In genomic region chr16:74896389-74897370, GRCh38 we compare ENCODE assay signal across 14 cellular contexts.
DNase-seq lines count a peak whose midpoint lies in the region; ATAC-seq and TF ChIP-seq lines count a peak whose summit lies in the region.
"Had no signal": no experiment of that assay in that cellular context is flagged by ENCODE, and none has a peak within 500 bp of the region (broad histone marks: within the 10 kb centered on the region; RNA-seq: fewer than 3 reads in every experiment).

No MANE protein-coding gene starts in this region.

- H3K4me3 Mint-ChIP-seq in natural killer cell treated with Interleukin-12 subunit alpha and Interleukin-12 subunit beta and Interleukin-15 and Interleukin-18, amount 100 ng/mL, for 72 hours, result no peak overlapping the region
- H3K4me3 Mint-ChIP-seq: activated naive CD8-positive, alpha-beta T cell treated with anti-CD3 and anti-CD28 coated beads, Interleukin-2, amount 50 U/mL, for 24 hours had no signal

- H3K9ac ChIP-seq in MM.1S (ENCODE audit: low read length), result no peak overlapping the region
- H3K9ac ChIP-seq: BLaER1 had no signal

- no peaks in the 10 kb centered on the region for H3K4me1 Mint-ChIP-seq in natural killer cell treated with Interleukin-12 subunit alpha and Interleukin-12 subunit beta and Interleukin-15 and Interleukin-18, amount 100 ng/mL, for 72 hours (ENCODE audit: low read depth in 2 of 2)
- H3K4me1 Mint-ChIP-seq: activated naive CD8-positive, alpha-beta T cell treated with anti-CD3 and anti-CD28 coated beads, Interleukin-2, amount 50 U/mL, for 24 hours had no signal

- no peaks in the 10 kb centered on the region for H4K20me1 ChIP-seq in MM.1S (ENCODE audit: insufficient read depth, low read length)
- H4K20me1 ChIP-seq: BLaER1 had no signal

- CTCF ChIA-PET in HEK293 (lab: Yijun Ruan, JAX), result interaction anchor here (0.6 to 0.7 kb wide), 3 partner anchors 10 to 396 kb away, joined by 3 read pairs; no protein-coding TSS in a partner anchor

- H3K27ac Mint-ChIP-seq in natural killer cell treated with Interleukin-12 subunit alpha and Interleukin-12 subunit beta and Interleukin-15 and Interleukin-18, amount 100 ng/mL, for 72 hours, result no peak overlapping the region
- H3K27ac Mint-ChIP-seq: activated naive CD8-positive, alpha-beta T cell treated with anti-CD3 and anti-CD28 coated beads, Interleukin-2, amount 50 U/mL, for 24 hours had no signal

- no peak for TF ChIP-seq POLR2A in adrenal gland (IDR thresholded peaks at IDR 0.05)

- TF ChIP-seq CTCF in HEK293 (tag by site-specific recombination; IDR thresholded peaks at IDR 0.05), result no peak
- no peak for TF ChIP-seq CTCF in adrenal gland (IDR thresholded peaks at IDR 0.05)
- no peak for TF ChIP-seq CTCF in heart right ventricle (IDR thresholded peaks at IDR 0.05)
- TF ChIP-seq CTCF in MM.1S (IDR thresholded peaks at IDR 0.05; ENCODE audit: low read length), result no peak

- H3K9me3 ChIP-seq in HEK293 (ENCODE audit: control insufficient read depth, insufficient read depth, low read depth, low read length) (no peaks in the 10 kb centered on the region), adrenal gland (replicated peaks in 1 of 3) (no peaks in the 10 kb centered on the region), heart right ventricle (no peaks in the 10 kb centered on the region), MM.1S (replicated peaks; ENCODE audit: insufficient read depth, low read length) (no peaks in the 10 kb centered on the region)
- H3K9me3 ChIP-seq: BLaER1 had no signal

- H3K36me3 Mint-ChIP-seq in natural killer cell treated with Interleukin-12 subunit alpha and Interleukin-12 subunit beta and Interleukin-15 and Interleukin-18, amount 100 ng/mL, for 72 hours, result peaks cover 20% of the 10 kb centered on the region

- no peaks in the 10 kb centered on the region for H3K9me2 ChIP-seq in MM.1S (replicated peaks; ENCODE audit: insufficient read depth, low read length)

- H3K4me2 ChIP-seq in MM.1S (ENCODE audit: low read depth, low read length), result no peak overlapping the region
- H3K4me2 ChIP-seq: BLaER1 had no signal

- no peak overlapping the region for H3K27ac ChIP-seq in HEK293 (ENCODE audit: extremely low read depth, low read depth, low read length)
- H3K27ac ChIP-seq in adrenal gland, result no peak overlapping the region
- no peak overlapping the region for H3K27ac ChIP-seq in heart right ventricle
- no peak overlapping the region for H3K27ac ChIP-seq in MM.1S (ENCODE audit: low read length)
- H3K27ac ChIP-seq: BLaER1 had no signal

- 81 to 84% (median 83%) methylated on average over 13 to 14 of the region's 14 CpGs for WGBS in adrenal gland, 4 donors
- 85 to 87% methylated on average over 14 of the region's 14 CpGs for WGBS in heart right ventricle, 2 donors

- H3K27me3 ChIP-seq in adrenal gland (no peaks in the 10 kb centered on the region), heart right ventricle (no peaks in the 10 kb centered on the region), MM.1S (replicated peaks; ENCODE audit: insufficient read depth, low read length) (no peaks in the 10 kb centered on the region)
- H3K27me3 ChIP-seq: BLaER1 had no signal

- POLR2A ChIA-PET in HEK293 (lab: Yijun Ruan, JAX), result no interaction called here

- H3K4me1 ChIP-seq in HEK293 (ENCODE audit: control insufficient read depth, insufficient read depth, low read length) (no peaks in the 10 kb centered on the region), adrenal gland (replicated peaks in 1 of 2) (no peaks in the 10 kb centered on the region), heart right ventricle (peaks cover 0 to 27% (median 0%) of the 10 kb centered on the region in 9 donors), MM.1S (ENCODE audit: low read length) (no peaks in the 10 kb centered on the region)
- H3K4me1 ChIP-seq: BLaER1 had no signal

- no peak overlapping the region for H2AFZ ChIP-seq in MM.1S (ENCODE audit: low read length)

- intact Hi-C loops in adrenal gland (cut with DNase I) (no loop called here), heart right ventricle (cut with DNase I) (loop anchor here in 1 of 10 donors (10.0 kb wide), 1 partner anchor 218 kb away; the partner anchor contains the start of gene LDHD)

- DNase-seq in A172 (ENCODE audit: low spot score) (peak; percentile 85), adrenal gland (peak in 6 of 7 donors; percentile 41 to 64 (median 58)), heart right ventricle (no peak), MM.1S (no peak)
- no peak for DNase-seq in natural killer cell treated with Interleukin-12 subunit alpha and Interleukin-12 subunit beta and Interleukin-15 and Interleukin-18, amount 100 ng/mL, for 72 hours (ENCODE audit: low spot score)
- no peak for DNase-seq in stimulated activated naive CD4-positive, alpha-beta T cell (lab: John Stamatoyannopoulos, UW)
- DNase-seq: activated CD4-positive, alpha-beta T cell treated with anti-CD3 and anti-CD28 coated beads for 48 hours; activated naive CD8-positive, alpha-beta T cell treated with anti-CD3 and anti-CD28 coated beads, Interleukin-2, amount 50 U/mL, for 24 hours; glutamatergic neuron; RPMI8226; stimulated activated CD4-positive, alpha-beta T cell treated with anti-CD3 and anti-CD28 coated beads, Interleukin-15, amount 100 ng/mL, for 24 hours had no signal

- H3K36me3 ChIP-seq in HEK293 (ENCODE audit: control insufficient read depth in 2 of 2, insufficient read depth in 1 of 2, low read length in 2 of 2) (peaks cover 2 to 63% of the 10 kb centered on the region in 2 experiments; a peak in 2 of 3 replicates), adrenal gland (replicated peaks in 1 of 2) (peaks cover 0 to 26% of the 10 kb centered on the region in 2 donors), heart right ventricle (peaks cover 0 to 90% (median 14%) of the 10 kb centered on the region in 9 donors), MM.1S (replicated peaks; ENCODE audit: insufficient read depth, low read length) (no peaks in the 10 kb centered on the region)

- ATAC-seq in heart right ventricle (peak in 5 of 8 donors; percentile 49 to 89 (median 59)), GM18511 (IDR thresholded peaks at IDR 0.05; ENCODE audit: unreplicated experiment) (no peak)
- ATAC-seq in natural killer cell treated with Interleukin-12 subunit alpha and Interleukin-12 subunit beta and Interleukin-15 and Interleukin-18, amount 100 ng/mL, for 72 hours, result no peak
- ATAC-seq: activated naive CD8-positive, alpha-beta T cell treated with anti-CD3 and anti-CD28 coated beads, Interleukin-2, amount 50 U/mL, for 24 hours had no signal

- H3K27me3 Mint-ChIP-seq in natural killer cell treated with Interleukin-12 subunit alpha and Interleukin-12 subunit beta and Interleukin-15 and Interleukin-18, amount 100 ng/mL, for 72 hours, result no peaks in the 10 kb centered on the region
- H3K27me3 Mint-ChIP-seq: activated naive CD8-positive, alpha-beta T cell treated with anti-CD3 and anti-CD28 coated beads, Interleukin-2, amount 50 U/mL, for 24 hours had no signal

- H3K4me3 ChIP-seq in HEK293 (ENCODE audit: low read depth, low read length) (no peak overlapping the region), adrenal gland (no peak overlapping the region), heart right ventricle (no peak overlapping the region), MM.1S (ENCODE audit: low read length) (no peak overlapping the region)
- H3K4me3 ChIP-seq: BLaER1 had no signal

- no peaks in the 10 kb centered on the region for H3F3A ChIP-seq in MM.1S (ENCODE audit: insufficient read depth, low read length)

- no peaks in the 10 kb centered on the region for H3K79me2 ChIP-seq in MM.1S (ENCODE audit: low read length)

- no peaks in the 10 kb centered on the region for H3K9me3 Mint-ChIP-seq in natural killer cell treated with Interleukin-12 subunit alpha and Interleukin-12 subunit beta and Interleukin-15 and Interleukin-18, amount 100 ng/mL, for 72 hours
- H3K9me3 Mint-ChIP-seq: activated naive CD8-positive, alpha-beta T cell treated with anti-CD3 and anti-CD28 coated beads, Interleukin-2, amount 50 U/mL, for 24 hours had no signal

TF ChIP-seq in HEK293, 187 proteins besides CTCF, POLR2A, EP300 and RAD21:
- TF ChIP-seq ZNF302 (tag by site-specific recombination; IDR thresholded peaks at IDR 0.05; ENCODE audit: low read depth) (no peak), ZNF121 (tag by site-specific recombination; IDR thresholded peaks at IDR 0.05) (0 out of 2 replicates have a peak, but pooled peaks have one; percentile 38)

Comparison
In these comparisons a context has a peak if more than half of its experiments do, and no peak if none do; other contexts are left out.
1. DNase-seq: peak in A172 (single experiment) and adrenal gland (6 of 7); none in heart right ventricle (0 of 2), natural killer cell treated with Interleukin-12 subunit alpha and Interleukin-12 subunit beta and Interleukin-15 and Interleukin-18, amount 100 ng/mL, for 72 hours (single experiment), MM.1S (single experiment) and stimulated activated naive CD4-positive, alpha-beta T cell (0 of 6).
2. ATAC-seq: peak in heart right ventricle (5 of 8); none in natural killer cell treated with Interleukin-12 subunit alpha and Interleukin-12 subunit beta and Interleukin-15 and Interleukin-18, amount 100 ng/mL, for 72 hours (0 of 2) and GM18511 (single experiment).